9 cellular contexts compared by ENCODE assay signal in genomic region chr18:23141022-23141999, GRCh38. TPM values are rescaled to one million over a fixed set of nuclear protein-coding genes. Genes with fewer than 3 reads are reported as not detected.
A peak's percentile ranks its signal among the peaks of the same experiment; 100 is the strongest.
DNase-seq lines count a peak whose midpoint lies in the region; ATAC-seq and TF ChIP-seq lines count a peak whose summit lies in the region.
"Had no signal": no experiment of that assay in that cellular context is flagged by ENCODE, and none has a peak within 500 bp of the region (broad histone marks: within the 10 kb centered on the region; RNA-seq: fewer than 3 reads in every experiment).

No MANE protein-coding gene starts in this region.

- H3K4me1 Mint-ChIP-seq in nephron progenitor cell = peaks cover 90% of the 10 kb centered on the region

- in situ Hi-C loops in Caki2 (cut with HindIII; ENCODE audit: low pct_unique_long_range_greater_than_20kb, low sequenced_read_pairs) = no loop called here

- no peaks in the 10 kb centered on the region for H3K9me3 Mint-ChIP-seq in nephron progenitor cell

- H3K36me3 Mint-ChIP-seq in nephron progenitor cell (ENCODE audit: low read depth) = peaks cover 5% of the 10 kb centered on the region

- H3K27me3 Mint-ChIP-seq in nephron progenitor cell (ENCODE audit: low read depth, poor library complexity) = peaks cover 13% of the 10 kb centered on the region

- H3K27ac Mint-ChIP-seq in nephron progenitor cell = peak overlapping the region; percentile 6

- DNase-seq in Caki2 (ENCODE audit: low read depth) (peak; percentile 33), NCI-H1105 (lab: John Stamatoyannopoulos, UW) (peak; percentile 45), dermis blood vessel endothelial cell (peak; percentile 36), nephron progenitor cell (no peak), NCI-H2107 (lab: John Stamatoyannopoulos, UW) (no peak), SHP77 treated with DMSO at 0.1 percent for 48 hours (lab: John Stamatoyannopoulos, UW) (no peak), SKM-1 treated with dmso at 0.1 percent for 144 hours (lab: John Stamatoyannopoulos, UW; ENCODE audit: unreplicated experiment) (no peak)
- DNase-seq: OCI-M1 had no signal

- ATAC-seq in GM21423 (IDR thresholded peaks at IDR 0.05; ENCODE audit: unreplicated experiment) = no peak

- peak overlapping the region; percentile 9 for H3K4me3 Mint-ChIP-seq in nephron progenitor cell

- no peak for TF ChIP-seq CTCF in nephron progenitor cell (IDR thresholded peaks at IDR 0.05)

RNA-seq across cellular contexts. Expression of gene CABLES1, which starts 6.0 kb away (rescaled TPM):
- total RNA-seq in Caki2 (2014; rRNA removed; shearing (Covaris generic); ENCODE audit: low replicate concordance) = 1.3 and 1.7 TPM in 2 replicates
- total RNA-seq in dermis blood vessel endothelial cell = 38.5 and 43.3 TPM in 2 replicates

Comparison
In these comparisons a context has a peak if more than half of its experiments do, and no peak if none do; other contexts are left out.
1. DNase-seq: peak in Caki2 (single experiment), NCI-H1105 (single experiment) and dermis blood vessel endothelial cell (single experiment); none in nephron progenitor cell (single experiment), NCI-H2107 (single experiment), SHP77 treated with DMSO at 0.1 percent for 48 hours (single experiment) and SKM-1 treated with dmso at 0.1 percent for 144 hours (single experiment).
2. RNA of gene CABLES1, which starts 6.0 kb away (total RNA-seq): 38.5 to 43.3 TPM in dermis blood vessel endothelial cell; 1.3 to 1.7 TPM in Caki2; every median in the first group is over 10 times any median in the second.